Comparison of ENCODE assay signal across 9 cellular contexts in the genomic region with DNA sequence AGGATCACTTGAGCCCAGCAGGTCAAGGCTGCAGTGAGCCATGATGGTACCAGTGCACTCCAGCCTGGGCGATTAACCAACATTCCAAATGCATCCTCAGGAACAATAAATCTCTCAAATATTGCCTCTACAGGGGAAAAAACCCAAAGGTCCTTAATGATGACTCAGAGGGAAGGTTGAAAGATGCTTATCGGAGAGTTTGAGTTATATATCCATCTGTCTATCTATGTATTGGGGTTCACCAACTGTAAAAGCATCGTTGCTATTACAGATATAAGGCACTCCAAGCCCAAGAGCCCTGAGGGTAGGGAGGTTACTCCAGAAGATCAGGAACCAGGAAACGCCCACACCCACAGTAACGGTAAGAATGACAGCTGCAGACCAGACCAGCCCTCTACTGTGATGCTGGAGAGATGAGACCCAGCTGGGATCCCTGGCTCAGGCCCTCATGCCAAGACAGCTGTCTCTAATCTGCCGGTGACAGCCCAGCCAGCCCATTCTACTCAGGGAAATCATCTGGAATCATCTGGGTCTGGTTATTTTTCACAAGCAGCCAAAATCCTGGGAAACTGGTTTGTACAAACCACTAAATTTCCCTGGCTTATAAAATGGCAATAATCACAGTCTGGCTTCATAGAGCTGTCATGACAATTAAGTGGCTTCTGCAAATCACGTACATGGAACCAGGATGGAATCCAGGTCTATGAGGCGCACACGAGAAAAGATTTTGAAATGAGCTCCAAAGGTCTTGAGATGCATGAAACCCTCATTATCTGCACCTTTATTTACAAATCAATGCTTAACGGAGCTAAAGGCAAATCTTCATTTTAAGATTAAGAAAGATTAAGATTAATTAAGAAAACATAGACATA. TPM values are rescaled to one million over a fixed set of nuclear protein-coding genes. Genes with fewer than 3 reads are reported as not detected.
DNase-seq lines count a peak whose midpoint lies in the region.
"Had no signal": no experiment of that assay in that cellular context is flagged by ENCODE, and none has a peak within 500 bp of the region (broad histone marks: within the 10 kb centered on the region; RNA-seq: fewer than 3 reads in every experiment).

No MANE protein-coding gene starts in this region.

- no peak overlapping the region for H3K14ac ChIP-seq in trophoblast cell (ENCODE audit: low read length)

- no peak overlapping the region for H4K91ac ChIP-seq in trophoblast cell (ENCODE audit: low read depth, low read length)

- no peak overlapping the region for H2BK5ac ChIP-seq in trophoblast cell (ENCODE audit: low read depth, low read length, poor library complexity)

- H3K4me3 ChIP-seq in trophoblast cell (ENCODE audit: low read depth, low read length), result no peak overlapping the region

- no peak overlapping the region for H4K8ac ChIP-seq in trophoblast cell (ENCODE audit: low read depth, low read length)

- H4K12ac ChIP-seq in trophoblast cell (ENCODE audit: low read depth, low read length), result no peak overlapping the region

- no peaks in the 10 kb centered on the region for H3K27me3 ChIP-seq in trophoblast cell (ENCODE audit: insufficient read depth, low read length)

- H2AK5ac ChIP-seq in trophoblast cell (ENCODE audit: low read length), result no peak overlapping the region

- no peak overlapping the region for H2BK12ac ChIP-seq in trophoblast cell (ENCODE audit: low read length)

- no peak overlapping the region for H3K4me2 ChIP-seq in trophoblast cell (ENCODE audit: low read length)

- H3K4me1 ChIP-seq in trophoblast cell (ENCODE audit: control insufficient read depth in 1 of 2, insufficient read depth in 2 of 2, low read length in 2 of 2), result no peaks in the 10 kb centered on the region

- WGBS in trophoblast cell (ENCODE audit: extremely low coverage, insufficient coverage, insufficient read length), result no CpG with 5 or more reads among the region's 10 CpGs

- peaks cover 2% of the 10 kb centered on the region for H3K9me3 ChIP-seq in trophoblast cell (ENCODE audit: insufficient read depth, low read depth, low read length)

- DNase-seq in DMS 273 (lab: John Stamatoyannopoulos, UW; ENCODE audit: unreplicated experiment) (peak; percentile 36), DMS 273 treated with DMSO at 0.1 percent for 48 hours (lab: John Stamatoyannopoulos, UW) (no peak), RPMI7951 (ENCODE audit: low read depth) (peak; percentile 100), epidermal melanocyte (ENCODE audit: insufficient read length, low spot score) (peak; percentile 52), trophoblast cell (peak; percentile 92 to 95), NCI-H1417 (lab: John Stamatoyannopoulos, UW) (no peak), SKM-1 (lab: John Stamatoyannopoulos, UW; ENCODE audit: unreplicated experiment) (no peak), midbrain (lab: John Stamatoyannopoulos, UW) (no peak)

- no peaks in the 10 kb centered on the region for H3K79me1 ChIP-seq in trophoblast cell (ENCODE audit: low read length)

- H2BK120ac ChIP-seq in trophoblast cell (ENCODE audit: insufficient read depth, low read length, poor library complexity), result no peak overlapping the region

- H2AFZ ChIP-seq in trophoblast cell (ENCODE audit: insufficient read depth, low read length, poor library complexity), result no peak overlapping the region

- H3K18ac ChIP-seq in trophoblast cell (ENCODE audit: low read length), result no peak overlapping the region

- no peaks in the 10 kb centered on the region for H3K79me2 ChIP-seq in trophoblast cell (ENCODE audit: control insufficient read depth, insufficient read depth, low read length, poor library complexity)

- H3K9ac ChIP-seq in trophoblast cell (ENCODE audit: low read length), result no peak overlapping the region

- H3K4ac ChIP-seq in trophoblast cell (ENCODE audit: low read depth, low read length), result no peak overlapping the region

- no peaks in the 10 kb centered on the region for H3K36me3 ChIP-seq in trophoblast cell (ENCODE audit: control insufficient read depth in 1 of 2, insufficient read depth in 2 of 2, low read length in 2 of 2)

- H3K23ac ChIP-seq in trophoblast cell (ENCODE audit: low read length), result no peak overlapping the region

- no peak overlapping the region for H3K27ac ChIP-seq in trophoblast cell (ENCODE audit: low read depth, low read length)

RNA-seq across cellular contexts. Expression of a gene that starts 23.8 kb away (rescaled TPM):
- not detected in 2 replicates for total RNA-seq in RPMI7951 (2014; rRNA removed; shearing (Covaris generic))
- polyA plus RNA-seq in trophoblast cell (2013), result 0.11 and 0.18 TPM in 2 replicates
- total RNA-seq: H1 had no signal

RNA-seq across cellular contexts. Expression of a gene that starts 26.9 kb away (rescaled TPM):
- total RNA-seq in RPMI7951 (2014; rRNA removed; shearing (Covaris generic)), result 1.3 and 1.8 TPM in 2 replicates
- 44.9 and 48.1 TPM in 2 replicates for polyA plus RNA-seq in trophoblast cell (2013)

Comparison
In these comparisons a context has a peak if more than half of its experiments do, and no peak if none do; other contexts are left out.
1. DNase-seq: peak in DMS 273 (single experiment), RPMI7951 (single experiment), epidermal melanocyte (single experiment) and trophoblast cell (2 of 2); none in DMS 273 treated with DMSO at 0.1 percent for 48 hours (single experiment), NCI-H1417 (0 of 3), SKM-1 (single experiment) and midbrain (single experiment).